Comparison of ENCODE assay signal across 1 cellular context in genomic region chr12:14111230-14111865, GRCh38.
TF ChIP-seq lines count a peak whose summit lies in the region.

No MANE protein-coding gene starts in this region.

TF ChIP-seq in GM12878, 131 proteins besides CTCF, POLR2A, EP300 and RAD21 (continued from another document and continues in another):
- no peak for TF ChIP-seq E2F8 (IDR thresholded peaks at IDR 0.05; ENCODE audit: low read depth, partially characterized antibody)
- TF ChIP-seq, protein P1, sequence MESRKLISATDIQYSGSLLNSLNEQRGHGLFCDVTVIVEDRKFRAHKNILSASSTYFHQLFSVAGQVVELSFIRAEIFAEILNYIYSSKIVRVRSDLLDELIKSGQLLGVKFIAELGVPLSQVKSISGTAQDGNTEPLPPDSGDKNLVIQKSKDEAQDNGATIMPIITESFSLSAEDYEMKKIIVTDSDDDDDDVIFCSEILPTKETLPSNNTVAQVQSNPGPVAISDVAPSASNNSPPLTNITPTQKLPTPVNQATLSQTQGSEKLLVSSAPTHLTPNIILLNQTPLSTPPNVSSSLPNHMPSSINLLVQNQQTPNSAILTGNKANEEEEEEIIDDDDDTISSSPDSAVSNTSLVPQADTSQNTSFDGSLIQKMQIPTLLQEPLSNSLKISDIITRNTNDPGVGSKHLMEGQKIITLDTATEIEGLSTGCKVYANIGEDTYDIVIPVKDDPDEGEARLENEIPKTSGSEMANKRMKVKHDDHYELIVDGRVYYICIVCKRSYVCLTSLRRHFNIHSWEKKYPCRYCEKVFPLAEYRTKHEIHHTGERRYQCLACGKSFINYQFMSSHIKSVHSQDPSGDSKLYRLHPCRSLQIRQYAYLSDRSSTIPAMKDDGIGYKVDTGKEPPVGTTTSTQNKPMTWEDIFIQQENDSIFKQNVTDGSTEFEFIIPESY (IDR thresholded peaks at IDR 0.05), result no peak
- TF ChIP-seq ZNF24 (IDR thresholded peaks at IDR 0.05), result no peak
- no peak for TF ChIP-seq SP1 (IDR thresholded peaks at IDR 0.05; ENCODE audit: low read depth, low read length)
- TF ChIP-seq, protein P2, sequence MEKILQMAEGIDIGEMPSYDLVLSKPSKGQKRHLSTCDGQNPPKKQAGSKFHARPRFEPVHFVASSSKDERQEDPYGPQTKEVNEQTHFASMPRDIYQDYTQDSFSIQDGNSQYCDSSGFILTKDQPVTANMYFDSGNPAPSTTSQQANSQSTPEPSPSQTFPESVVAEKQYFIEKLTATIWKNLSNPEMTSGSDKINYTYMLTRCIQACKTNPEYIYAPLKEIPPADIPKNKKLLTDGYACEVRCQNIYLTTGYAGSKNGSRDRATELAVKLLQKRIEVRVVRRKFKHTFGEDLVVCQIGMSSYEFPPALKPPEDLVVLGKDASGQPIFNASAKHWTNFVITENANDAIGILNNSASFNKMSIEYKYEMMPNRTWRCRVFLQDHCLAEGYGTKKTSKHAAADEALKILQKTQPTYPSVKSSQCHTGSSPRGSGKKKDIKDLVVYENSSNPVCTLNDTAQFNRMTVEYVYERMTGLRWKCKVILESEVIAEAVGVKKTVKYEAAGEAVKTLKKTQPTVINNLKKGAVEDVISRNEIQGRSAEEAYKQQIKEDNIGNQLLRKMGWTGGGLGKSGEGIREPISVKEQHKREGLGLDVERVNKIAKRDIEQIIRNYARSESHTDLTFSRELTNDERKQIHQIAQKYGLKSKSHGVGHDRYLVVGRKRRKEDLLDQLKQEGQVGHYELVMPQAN (conservative IDR thresholded peaks at IDR 0.05), result no peak
- TF ChIP-seq ZNF207 (IDR thresholded peaks at IDR 0.05; ENCODE audit: borderline replicate concordance), result no peak
- TF ChIP-seq LARP7 (IDR thresholded peaks at IDR 0.05), result no peak
- TF ChIP-seq NBN (IDR thresholded peaks at IDR 0.05), result no peak
- TF ChIP-seq JUND (IDR thresholded peaks at IDR 0.05; ENCODE audit: low read depth, low read length), result no peak
- no peak for TF ChIP-seq BMI1 (IDR thresholded peaks at IDR 0.05; ENCODE audit: borderline replicate concordance)
- peak; percentile 24; the same call in 1 of the 2 replicates for TF ChIP-seq CREM (IDR thresholded peaks at IDR 0.05; ENCODE audit: low read depth)
- TF ChIP-seq HSF1 (IDR thresholded peaks at IDR 0.05; ENCODE audit: low read depth, low read length), result no peak
- no peak for TF ChIP-seq EED (IDR thresholded peaks at IDR 0.05; ENCODE audit: low read depth)
- no peak for TF ChIP-seq ZNF687 (IDR thresholded peaks at IDR 0.05)
- no peak for TF ChIP-seq NFIC (IDR thresholded peaks at IDR 0.05; ENCODE audit: low read depth, low read length)
- no peak for TF ChIP-seq BACH1 (IDR thresholded peaks at IDR 0.05; ENCODE audit: borderline replicate concordance)
- no peak for TF ChIP-seq RBBP5 (conservative IDR thresholded peaks at IDR 0.05)
- TF ChIP-seq YY1 (IDR thresholded peaks at IDR 0.05; ENCODE audit: low read depth, low read length), result 0 out of 2 replicates have a peak, but pooled peaks have one; percentile 16
- TF ChIP-seq IKZF2 (IDR thresholded peaks at IDR 0.05), result no peak
- no peak for TF ChIP-seq MEF2A (IDR thresholded peaks at IDR 0.05; ENCODE audit: insufficient read depth, low read depth, low read length)
- TF ChIP-seq SMARCA5 (IDR thresholded peaks at IDR 0.05), result no peak
- TF ChIP-seq, protein P3, sequence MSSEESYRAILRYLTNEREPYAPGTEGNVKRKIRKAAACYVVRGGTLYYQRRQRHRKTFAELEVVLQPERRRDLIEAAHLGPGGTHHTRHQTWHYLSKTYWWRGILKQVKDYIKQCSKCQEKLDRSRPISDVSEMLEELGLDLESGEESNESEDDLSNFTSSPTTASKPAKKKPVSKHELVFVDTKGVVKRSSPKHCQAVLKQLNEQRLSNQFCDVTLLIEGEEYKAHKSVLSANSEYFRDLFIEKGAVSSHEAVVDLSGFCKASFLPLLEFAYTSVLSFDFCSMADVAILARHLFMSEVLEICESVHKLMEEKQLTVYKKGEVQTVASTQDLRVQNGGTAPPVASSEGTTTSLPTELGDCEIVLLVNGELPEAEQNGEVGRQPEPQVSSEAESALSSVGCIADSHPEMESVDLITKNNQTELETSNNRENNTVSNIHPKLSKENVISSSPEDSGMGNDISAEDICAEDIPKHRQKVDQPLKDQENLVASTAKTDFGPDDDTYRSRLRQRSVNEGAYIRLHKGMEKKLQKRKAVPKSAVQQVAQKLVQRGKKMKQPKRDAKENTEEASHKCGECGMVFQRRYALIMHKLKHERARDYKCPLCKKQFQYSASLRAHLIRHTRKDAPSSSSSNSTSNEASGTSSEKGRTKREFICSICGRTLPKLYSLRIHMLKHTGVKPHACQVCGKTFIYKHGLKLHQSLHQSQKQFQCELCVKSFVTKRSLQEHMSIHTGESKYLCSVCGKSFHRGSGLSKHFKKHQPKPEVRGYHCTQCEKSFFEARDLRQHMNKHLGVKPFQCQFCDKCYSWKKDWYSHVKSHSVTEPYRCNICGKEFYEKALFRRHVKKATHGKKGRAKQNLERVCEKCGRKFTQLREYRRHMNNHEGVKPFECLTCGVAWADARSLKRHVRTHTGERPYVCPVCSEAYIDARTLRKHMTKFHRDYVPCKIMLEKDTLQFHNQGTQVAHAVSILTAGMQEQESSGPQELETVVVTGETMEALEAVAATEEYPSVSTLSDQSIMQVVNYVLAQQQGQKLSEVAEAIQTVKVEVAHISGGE (CRISPR knock-in tag; IDR thresholded peaks at IDR 0.05), result no peak
- 0 out of 4 replicates have a peak, but pooled peaks of 1 of the 2 experiments have one; percentile 11 for TF ChIP-seq BHLHE40 (IDR thresholded peaks at IDR 0.05; ENCODE audit: borderline replicate concordance in 1 of 2, low read depth in 2 of 2, low read length in 1 of 2)
- TF ChIP-seq HDAC2 (IDR thresholded peaks at IDR 0.05), result no peak
- TF ChIP-seq RUNX3 (IDR thresholded peaks at IDR 0.05; ENCODE audit: low read length), result peak; percentile 65; the same call in 1 of the 2 replicates
- 0 out of 2 replicates have a peak, but pooled peaks have one; percentile 32 for TF ChIP-seq CBX5 (IDR thresholded peaks at IDR 0.05; ENCODE audit: low read depth)
- TF ChIP-seq FOS (IDR thresholded peaks at IDR 0.05; ENCODE audit: borderline replicate concordance, extremely low read depth, insufficient read length), result no peak
- no peak for TF ChIP-seq NRF1 (conservative IDR thresholded peaks at IDR 0.05; ENCODE audit: low read depth, low read length)
- peak; percentile 83 for TF ChIP-seq SMC3 (IDR thresholded peaks at IDR 0.05; ENCODE audit: borderline replicate concordance, low read length)
- TF ChIP-seq ZZZ3 (IDR thresholded peaks at IDR 0.05; ENCODE audit: control insufficient read depth, insufficient read length, low read depth), result no peak
- TF ChIP-seq, protein P4, sequence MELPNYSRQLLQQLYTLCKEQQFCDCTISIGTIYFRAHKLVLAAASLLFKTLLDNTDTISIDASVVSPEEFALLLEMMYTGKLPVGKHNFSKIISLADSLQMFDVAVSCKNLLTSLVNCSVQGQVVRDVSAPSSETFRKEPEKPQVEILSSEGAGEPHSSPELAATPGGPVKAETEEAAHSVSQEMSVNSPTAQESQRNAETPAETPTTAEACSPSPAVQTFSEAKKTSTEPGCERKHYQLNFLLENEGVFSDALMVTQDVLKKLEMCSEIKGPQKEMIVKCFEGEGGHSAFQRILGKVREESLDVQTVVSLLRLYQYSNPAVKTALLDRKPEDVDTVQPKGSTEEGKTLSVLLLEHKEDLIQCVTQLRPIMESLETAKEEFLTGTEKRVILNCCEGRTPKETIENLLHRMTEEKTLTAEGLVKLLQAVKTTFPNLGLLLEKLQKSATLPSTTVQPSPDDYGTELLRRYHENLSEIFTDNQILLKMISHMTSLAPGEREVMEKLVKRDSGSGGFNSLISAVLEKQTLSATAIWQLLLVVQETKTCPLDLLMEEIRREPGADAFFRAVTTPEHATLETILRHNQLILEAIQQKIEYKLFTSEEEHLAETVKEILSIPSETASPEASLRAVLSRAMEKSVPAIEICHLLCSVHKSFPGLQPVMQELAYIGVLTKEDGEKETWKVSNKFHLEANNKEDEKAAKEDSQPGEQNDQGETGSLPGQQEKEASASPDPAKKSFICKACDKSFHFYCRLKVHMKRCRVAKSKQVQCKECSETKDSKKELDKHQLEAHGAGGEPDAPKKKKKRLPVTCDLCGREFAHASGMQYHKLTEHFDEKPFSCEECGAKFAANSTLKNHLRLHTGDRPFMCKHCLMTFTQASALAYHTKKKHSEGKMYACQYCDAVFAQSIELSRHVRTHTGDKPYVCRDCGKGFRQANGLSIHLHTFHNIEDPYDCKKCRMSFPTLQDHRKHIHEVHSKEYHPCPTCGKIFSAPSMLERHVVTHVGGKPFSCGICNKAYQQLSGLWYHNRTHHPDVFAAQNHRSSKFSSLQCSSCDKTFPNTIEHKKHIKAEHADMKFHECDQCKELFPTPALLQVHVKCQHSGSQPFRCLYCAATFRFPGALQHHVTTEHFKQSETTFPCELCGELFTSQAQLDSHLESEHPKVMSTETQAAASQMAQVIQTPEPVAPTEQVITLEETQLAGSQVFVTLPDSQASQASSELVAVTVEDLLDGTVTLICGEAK (IDR thresholded peaks at IDR 0.05; ENCODE audit: borderline replicate concordance), result no peak
- TF ChIP-seq CREB1 (IDR thresholded peaks at IDR 0.05; ENCODE audit: low read depth), result no peak; the same call in 1 of the 2 replicates
- no peak for TF ChIP-seq CHD4 (IDR thresholded peaks at IDR 0.05)
